Comparison of ENCODE assay signal across 1 cellular context in the genomic region with DNA sequence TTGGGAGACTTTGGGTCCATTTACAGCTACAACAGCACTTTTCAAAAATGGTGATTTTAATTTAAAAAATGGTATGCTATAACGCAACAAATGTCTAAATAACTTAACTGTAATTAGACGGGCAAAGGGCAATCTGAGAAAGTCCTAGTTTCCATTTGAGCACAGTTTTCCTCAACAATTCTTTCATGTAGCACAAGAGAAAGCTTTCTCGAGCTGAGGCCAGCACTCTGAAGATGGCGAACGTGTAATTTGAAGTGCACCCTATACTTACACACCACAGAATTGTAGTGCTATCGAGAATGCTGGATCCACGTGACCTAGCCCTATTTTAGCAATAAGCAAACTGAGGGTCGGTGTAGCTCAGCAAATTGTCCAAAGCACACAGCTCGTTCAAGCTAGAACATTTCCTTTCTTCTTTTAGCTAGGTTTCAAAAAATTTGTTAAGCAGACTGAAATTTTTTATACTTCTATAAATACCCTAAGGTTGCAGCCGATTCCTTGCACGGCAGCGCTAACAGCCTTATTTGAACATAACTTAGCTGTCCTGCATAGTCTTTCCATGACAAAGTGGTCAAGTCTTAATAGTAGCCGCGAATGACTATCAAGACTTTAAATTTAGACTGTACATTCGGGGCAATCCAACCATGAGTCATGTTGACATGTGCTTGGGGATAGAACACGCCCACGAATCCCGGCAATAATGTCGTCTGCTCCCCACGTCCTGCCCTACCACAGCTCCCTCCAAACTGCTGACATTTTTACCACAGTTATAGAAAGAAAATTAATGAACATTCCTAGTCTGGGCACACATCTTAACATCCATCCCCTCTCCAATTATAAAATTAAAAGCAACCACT.
A peak's percentile ranks its signal among the peaks of the same experiment; 100 is the strongest.
TF ChIP-seq lines count a peak whose summit lies in the region.

No MANE protein-coding gene starts in this region.

TF ChIP-seq in K562, 482 proteins besides CTCF, POLR2A, EP300 and RAD21 (continued from another document):
- peak in 1 of 2 experiments; percentile 18 for TF ChIP-seq E2F6 (IDR thresholded peaks at IDR 0.05; ENCODE audit: borderline replicate concordance in 1 of 2, extremely low read depth in 1 of 2, insufficient read depth in 1 of 2, insufficient read length in 1 of 2, low read depth in 1 of 2, low read length in 1 of 2, poor library complexity in 1 of 2, severe bottlenecking in 1 of 2)
- TF ChIP-seq POLR3G (IDR thresholded peaks at IDR 0.05; ENCODE audit: extremely low read depth, insufficient read length, insufficient replicate concordance), result no peak
- no peak for TF ChIP-seq ZNF12 (CRISPR knock-in tag; IDR thresholded peaks at IDR 0.05)
- peak; percentile 68 for TF ChIP-seq POLR2B (IDR thresholded peaks at IDR 0.05; ENCODE audit: low read depth, partially characterized antibody)
- TF ChIP-seq NBN (IDR thresholded peaks at IDR 0.05; ENCODE audit: low read depth), result 0 out of 2 replicates have a peak, but pooled peaks have one; percentile 18
- TF ChIP-seq POLR2G (IDR thresholded peaks at IDR 0.05; ENCODE audit: low read depth, low read length), result 0 out of 2 replicates have a peak, but pooled peaks have one; percentile 4
- TF ChIP-seq ZBTB26 (CRISPR knock-in tag; IDR thresholded peaks at IDR 0.05), result peak; percentile 30; the same call in 1 of the 2 replicates
- peak in 1 of 2 experiments; percentile 26; a peak in 1 of 4 replicates for TF ChIP-seq TBL1XR1 (IDR thresholded peaks at IDR 0.05; ENCODE audit: low read length in 2 of 2)
- TF ChIP-seq TEAD2 (tag; IDR thresholded peaks at IDR 0.05), result no peak
- TF ChIP-seq SIX5 (IDR thresholded peaks at IDR 0.05; ENCODE audit: borderline replicate concordance in 1 of 2, insufficient read depth in 1 of 2, low read depth in 1 of 2, low read length in 2 of 2), result no peak
- TF ChIP-seq IFI16 (CRISPR knock-in tag; IDR thresholded peaks at IDR 0.05), result no peak
- TF ChIP-seq ZKSCAN8 (CRISPR knock-in tag; IDR thresholded peaks at IDR 0.05), result no peak
- 0 out of 4 replicates have a peak, but pooled peaks of 1 of the 2 experiments have one; percentile 40 for TF ChIP-seq HDAC1 (IDR thresholded peaks at IDR 0.05)
- TF ChIP-seq ZNF398 (CRISPR knock-in tag; IDR thresholded peaks at IDR 0.05), result no peak
- TF ChIP-seq ZNF395 (CRISPR knock-in tag; IDR thresholded peaks at IDR 0.05), result no peak
- 0 out of 2 replicates have a peak, but pooled peaks have one; percentile 12 for TF ChIP-seq PML (IDR thresholded peaks at IDR 0.05; ENCODE audit: low read length)
- TF ChIP-seq NCOA6 (IDR thresholded peaks at IDR 0.05), result no peak
- peak; percentile 56; the same call in 1 of the 2 replicates for TF ChIP-seq SP1 (CRISPR knock-in tag; IDR thresholded peaks at IDR 0.05)
- TF ChIP-seq, protein P1, sequence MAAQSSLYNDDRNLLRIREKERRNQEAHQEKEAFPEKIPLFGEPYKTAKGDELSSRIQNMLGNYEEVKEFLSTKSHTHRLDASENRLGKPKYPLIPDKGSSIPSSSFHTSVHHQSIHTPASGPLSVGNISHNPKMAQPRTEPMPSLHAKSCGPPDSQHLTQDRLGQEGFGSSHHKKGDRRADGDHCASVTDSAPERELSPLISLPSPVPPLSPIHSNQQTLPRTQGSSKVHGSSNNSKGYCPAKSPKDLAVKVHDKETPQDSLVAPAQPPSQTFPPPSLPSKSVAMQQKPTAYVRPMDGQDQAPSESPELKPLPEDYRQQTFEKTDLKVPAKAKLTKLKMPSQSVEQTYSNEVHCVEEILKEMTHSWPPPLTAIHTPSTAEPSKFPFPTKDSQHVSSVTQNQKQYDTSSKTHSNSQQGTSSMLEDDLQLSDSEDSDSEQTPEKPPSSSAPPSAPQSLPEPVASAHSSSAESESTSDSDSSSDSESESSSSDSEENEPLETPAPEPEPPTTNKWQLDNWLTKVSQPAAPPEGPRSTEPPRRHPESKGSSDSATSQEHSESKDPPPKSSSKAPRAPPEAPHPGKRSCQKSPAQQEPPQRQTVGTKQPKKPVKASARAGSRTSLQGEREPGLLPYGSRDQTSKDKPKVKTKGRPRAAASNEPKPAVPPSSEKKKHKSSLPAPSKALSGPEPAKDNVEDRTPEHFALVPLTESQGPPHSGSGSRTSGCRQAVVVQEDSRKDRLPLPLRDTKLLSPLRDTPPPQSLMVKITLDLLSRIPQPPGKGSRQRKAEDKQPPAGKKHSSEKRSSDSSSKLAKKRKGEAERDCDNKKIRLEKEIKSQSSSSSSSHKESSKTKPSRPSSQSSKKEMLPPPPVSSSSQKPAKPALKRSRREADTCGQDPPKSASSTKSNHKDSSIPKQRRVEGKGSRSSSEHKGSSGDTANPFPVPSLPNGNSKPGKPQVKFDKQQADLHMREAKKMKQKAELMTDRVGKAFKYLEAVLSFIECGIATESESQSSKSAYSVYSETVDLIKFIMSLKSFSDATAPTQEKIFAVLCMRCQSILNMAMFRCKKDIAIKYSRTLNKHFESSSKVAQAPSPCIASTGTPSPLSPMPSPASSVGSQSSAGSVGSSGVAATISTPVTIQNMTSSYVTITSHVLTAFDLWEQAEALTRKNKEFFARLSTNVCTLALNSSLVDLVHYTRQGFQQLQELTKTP (IDR thresholded peaks at IDR 0.05; ENCODE audit: low read depth in 1 of 2, partially characterized antibody in 2 of 2), result peak in 1 of 2 experiments; percentile 15
- TF ChIP-seq RBM25 (IDR thresholded peaks at IDR 0.05; ENCODE audit: low read depth, low read length, severe bottlenecking), result no peak
- TF ChIP-seq GTF2E2 (tag; IDR thresholded peaks at IDR 0.05), result peak; percentile 64
- peak; percentile 85; the same call in 1 of the 2 replicates for TF ChIP-seq FOSL1 (tag; conservative IDR thresholded peaks at IDR 0.05)
- TF ChIP-seq ARNT (IDR thresholded peaks at IDR 0.05), result no peak
- TF ChIP-seq FOXK2 (conservative IDR thresholded peaks at IDR 0.05 in 1 of 2, IDR thresholded peaks at IDR 0.05 in 1 of 2; ENCODE audit: low read depth in 2 of 2), result peak; percentile 69 to 71; a peak in 3 of 4 replicates
- TF ChIP-seq YBX1 (IDR thresholded peaks at IDR 0.05), result no peak
- no peak for TF ChIP-seq TEAD1 (CRISPR knock-in tag; IDR thresholded peaks at IDR 0.05)
TF ChIP-seq in K562: peak in this region for 31.
